Comparison of ENCODE assay signal across 10 cellular contexts in genomic region chr14:96567289-96567899, GRCh38.
DNase-seq lines count a peak whose midpoint lies in the region; ATAC-seq and TF ChIP-seq lines count a peak whose summit lies in the region.
"Had no signal": no experiment of that assay in that cellular context is flagged by ENCODE, and none has a peak within 500 bp of the region (broad histone marks: within the 10 kb centered on the region; RNA-seq: fewer than 3 reads in every experiment).

No MANE protein-coding gene starts in this region.

- peak; percentile 53 for ATAC-seq in HG03342 (IDR thresholded peaks at IDR 0.05; ENCODE audit: unreplicated experiment)
- no peak for ATAC-seq in activated T-cell treated with anti-CD3 and anti-CD28 coated beads, Interleukin-2, amount 50 U/mL, for 4 hours
- ATAC-seq in GM19035 (IDR thresholded peaks at IDR 0.05; ENCODE audit: unreplicated experiment): no peak

- no peaks in the 10 kb centered on the region for H3K9me3 Mint-ChIP-seq in activated T-cell treated with anti-CD3 and anti-CD28 coated beads, Interleukin-2, amount 50 U/mL, for 4 hours

- H3F3A ChIP-seq in smooth muscle cell (ENCODE audit: low read depth): no peaks in the 10 kb centered on the region

- H3K27me3 ChIP-seq in smooth muscle cell (ENCODE audit: low read depth): no peaks in the 10 kb centered on the region
- H3K27me3 ChIP-seq: BLaER1 treated with 17β-estradiol and CSF1 and Interleukin-3, amounts not matched to agents 10 nM and 100 nM had no signal

- no peaks in the 10 kb centered on the region for H3K9me3 ChIP-seq in smooth muscle cell (replicated peaks; ENCODE audit: low read depth)
- H3K9me3 ChIP-seq: BLaER1 treated with 17β-estradiol and CSF1 and Interleukin-3, amounts not matched to agents 10 nM and 100 nM had no signal

- H3K4me1 ChIP-seq in smooth muscle cell (ENCODE audit: low read depth): no peaks in the 10 kb centered on the region
- H3K4me1 ChIP-seq: BLaER1 treated with 17β-estradiol and CSF1 and Interleukin-3, amounts not matched to agents 10 nM and 100 nM had no signal

- peaks cover 29% of the 10 kb centered on the region for H3K36me3 Mint-ChIP-seq in activated T-cell treated with anti-CD3 and anti-CD28 coated beads, Interleukin-2, amount 50 U/mL, for 4 hours (ENCODE audit: insufficient read depth)

- H4K20me1 ChIP-seq in smooth muscle cell (ENCODE audit: low read depth): peaks cover 61% of the 10 kb centered on the region

- H3K9ac ChIP-seq in smooth muscle cell (ENCODE audit: low read depth): no peak overlapping the region
- H3K9ac ChIP-seq: BLaER1 treated with 17β-estradiol and CSF1 and Interleukin-3, amounts not matched to agents 10 nM and 100 nM had no signal

- no peak overlapping the region for H3K4me3 Mint-ChIP-seq in activated T-cell treated with anti-CD3 and anti-CD28 coated beads, Interleukin-2, amount 50 U/mL, for 4 hours

- H2AFZ ChIP-seq in smooth muscle cell (ENCODE audit: low read depth): no peak overlapping the region

- DNase-seq in NCI-H2196 (lab: John Stamatoyannopoulos, UW; ENCODE audit: unreplicated experiment): peak; percentile 16
- DNase-seq in NCI-H2196 treated with DMSO at 0.1 percent for 48 hours (lab: John Stamatoyannopoulos, UW; ENCODE audit: unreplicated experiment): no peak
- DNase-seq in RPMI7951 (ENCODE audit: low read depth): peak; percentile 33
- DNase-seq in fibroblast of the aortic adventitia (ENCODE audit: low read depth): peak; percentile 62
- no peak for DNase-seq in smooth muscle cell (lab: John Stamatoyannopoulos, UW; ENCODE audit: unreplicated experiment)
- no peak for DNase-seq in activated T-cell treated with anti-CD3 and anti-CD28 coated beads, Interleukin-2, amount 50 U/mL, for 4 hours

- no peak overlapping the region for H3K4me2 ChIP-seq in smooth muscle cell
- H3K4me2 ChIP-seq: BLaER1 treated with 17β-estradiol and CSF1 and Interleukin-3, amounts not matched to agents 10 nM and 100 nM had no signal

- no peak overlapping the region for H3K4me3 ChIP-seq in fibroblast of the aortic adventitia (ENCODE audit: low read depth, low read length)
- H3K4me3 ChIP-seq in smooth muscle cell: no peak overlapping the region
- H3K4me3 ChIP-seq: BLaER1 treated with 17β-estradiol and CSF1 and Interleukin-3, amounts not matched to agents 10 nM and 100 nM; skin epidermis had no signal

- no peak overlapping the region for H3K27ac ChIP-seq in smooth muscle cell (ENCODE audit: low read depth)
- H3K27ac ChIP-seq: BLaER1 treated with 17β-estradiol and CSF1 and Interleukin-3, amounts not matched to agents 10 nM and 100 nM; skin epidermis had no signal

- TF ChIP-seq CTCF in fibroblast of the aortic adventitia (IDR thresholded peaks at IDR 0.05; ENCODE audit: insufficient read depth, low read length) (peak; percentile 55), smooth muscle cell (IDR thresholded peaks at IDR 0.05; ENCODE audit: borderline replicate concordance, insufficient read depth, poor library complexity, severe bottlenecking) (peak; percentile 54)

- 74% methylated on average over 3 of the region's 3 CpGs for WGBS in smooth muscle cell (ENCODE audit: low lambda C conversion rate)

- H3K27me3 Mint-ChIP-seq in activated T-cell treated with anti-CD3 and anti-CD28 coated beads, Interleukin-2, amount 50 U/mL, for 4 hours (ENCODE audit: low read depth): no peaks in the 10 kb centered on the region

- peaks cover 11% of the 10 kb centered on the region for H3K36me3 ChIP-seq in smooth muscle cell (ENCODE audit: low read depth)

- peaks cover 3% of the 10 kb centered on the region for H3K79me2 ChIP-seq in smooth muscle cell (ENCODE audit: low read depth)

- no peaks in the 10 kb centered on the region for H3K4me1 Mint-ChIP-seq in activated T-cell treated with anti-CD3 and anti-CD28 coated beads, Interleukin-2, amount 50 U/mL, for 4 hours (ENCODE audit: low read depth)

Comparison
In these comparisons a context has a peak if more than half of its experiments do, and no peak if none do; other contexts are left out.
1. DNase-seq: peak in NCI-H2196 (single experiment), RPMI7951 (single experiment) and fibroblast of the aortic adventitia (single experiment); none in NCI-H2196 treated with DMSO at 0.1 percent for 48 hours (single experiment), smooth muscle cell (single experiment) and activated T-cell treated with anti-CD3 and anti-CD28 coated beads, Interleukin-2, amount 50 U/mL, for 4 hours (single experiment).